14 cellular contexts compared by ENCODE assay signal in the genomic region with DNA sequence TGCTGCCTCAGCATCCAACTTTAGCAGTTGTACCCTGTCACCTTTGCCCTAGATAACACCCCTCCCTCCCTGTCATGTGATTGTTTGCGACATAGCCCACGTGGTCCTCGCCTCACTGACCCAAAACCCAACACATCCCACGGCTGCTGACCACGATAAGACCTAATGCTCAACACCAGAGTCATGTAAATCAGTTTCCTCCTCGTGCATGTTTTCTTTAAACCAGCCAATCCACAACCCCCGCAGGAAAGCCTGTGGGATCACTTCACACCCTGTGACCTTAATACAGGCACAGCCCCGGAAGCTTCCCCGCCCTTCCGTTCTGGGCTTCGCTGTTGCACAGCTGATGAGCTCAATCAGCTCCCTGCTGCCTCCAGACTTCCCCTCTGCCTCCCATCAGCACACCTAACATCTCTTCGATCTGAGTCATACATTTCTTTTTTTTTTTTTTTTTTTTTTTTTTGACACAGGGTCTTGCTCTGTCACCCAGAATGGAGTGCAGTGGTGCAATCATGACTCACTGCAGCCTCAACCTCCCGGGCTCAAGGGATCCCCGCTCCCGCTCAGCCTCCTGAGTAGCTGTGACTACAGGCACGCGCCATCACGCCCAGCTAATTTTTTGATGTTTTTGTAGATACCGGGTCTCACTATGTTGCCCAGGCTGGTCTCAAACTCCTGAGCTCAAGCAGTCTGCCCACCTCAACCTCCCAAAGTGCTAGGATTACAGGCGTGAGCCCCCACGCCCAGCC. TPM values are rescaled to one million over a fixed set of nuclear protein-coding genes. Genes with fewer than 3 reads are reported as not detected.
DNase-seq lines count a peak whose midpoint lies in the region; ATAC-seq and TF ChIP-seq lines count a peak whose summit lies in the region.
"Not testable (repeated sequence)": the region's sequence is repeated elsewhere in the genome, so short reads cannot be mapped to it uniquely, and the experiment has no call there.
"Had no signal": no experiment of that assay in that cellular context is flagged by ENCODE, and none has a peak within 500 bp of the region (broad histone marks: within the 10 kb centered on the region; RNA-seq: fewer than 3 reads in every experiment).

No MANE protein-coding gene starts in this region.

- H3K9me3 ChIP-seq in gastroesophageal sphincter = not testable (repeated sequence)

- not testable (repeated sequence) for H3K9me3 Mint-ChIP-seq in activated CD8-positive, alpha-beta T cell treated with anti-CD3 and anti-CD28 coated beads for 36 hours; naive thymus-derived CD8-positive, alpha-beta T cell

- not testable (repeated sequence) for H3K27me3 ChIP-seq in gastroesophageal sphincter

- not testable (repeated sequence) for H3K4me3 ChIP-seq in gastroesophageal sphincter

- not testable (repeated sequence) for H3K27ac ChIP-seq in gastroesophageal sphincter

- CTCF ChIA-PET in activated CD8-positive, alpha-beta T cell treated with anti-CD3 and anti-CD28 coated beads for 36 hours (lab: Charles Lee) = not testable (repeated sequence)

- not testable (repeated sequence) for TF ChIP-seq POLR2A in gastroesophageal sphincter (IDR thresholded peaks at IDR 0.05)

- POLR2A ChIA-PET in activated CD8-positive, alpha-beta T cell treated with anti-CD3 and anti-CD28 coated beads for 36 hours (lab: Charles Lee); naive thymus-derived CD8-positive, alpha-beta T cell (lab: Charles Lee): not testable (repeated sequence)

- H3K27ac Mint-ChIP-seq in activated CD8-positive, alpha-beta T cell treated with anti-CD3 and anti-CD28 coated beads for 36 hours; naive thymus-derived CD8-positive, alpha-beta T cell: not testable (repeated sequence)

- not testable (repeated sequence) for DNase-seq in activated CD8-positive, alpha-beta T cell treated with anti-CD3 and anti-CD28 coated beads for 36 hours; naive thymus-derived CD8-positive, alpha-beta T cell

- H3K27me3 Mint-ChIP-seq in activated CD8-positive, alpha-beta T cell treated with anti-CD3 and anti-CD28 coated beads for 36 hours; naive thymus-derived CD8-positive, alpha-beta T cell: not testable (repeated sequence)

- not testable (repeated sequence) for TF ChIP-seq CTCF in activated CD8-positive, alpha-beta T cell treated with anti-CD3 and anti-CD28 coated beads for 36 hours (IDR thresholded peaks at IDR 0.05); gastroesophageal sphincter (IDR thresholded peaks at IDR 0.05)

- not testable (repeated sequence) for TF ChIP-seq EP300 in gastroesophageal sphincter (IDR thresholded peaks at IDR 0.05)

- H3K4me3 Mint-ChIP-seq in activated CD8-positive, alpha-beta T cell treated with anti-CD3 and anti-CD28 coated beads for 36 hours; naive thymus-derived CD8-positive, alpha-beta T cell: not testable (repeated sequence)

- H3K36me3 Mint-ChIP-seq in activated CD8-positive, alpha-beta T cell treated with anti-CD3 and anti-CD28 coated beads for 36 hours (ENCODE audit: low read depth); naive thymus-derived CD8-positive, alpha-beta T cell: not testable (repeated sequence)

- WGBS in gastroesophageal sphincter (ENCODE audit: low coverage in 1 of 2), 2 donors = no CpG with 5 or more reads among the region's 21 CpGs

- not testable (repeated sequence) for H3K4me1 Mint-ChIP-seq in activated CD8-positive, alpha-beta T cell treated with anti-CD3 and anti-CD28 coated beads for 36 hours (ENCODE audit: low read depth); naive thymus-derived CD8-positive, alpha-beta T cell

- ATAC-seq in GM18909 (IDR thresholded peaks at IDR 0.05; ENCODE audit: poor library complexity, unreplicated experiment) (peak; percentile 51), GM21447 (IDR thresholded peaks at IDR 0.05; ENCODE audit: unreplicated experiment) (peak; percentile 85), HG02885 (IDR thresholded peaks at IDR 0.05; ENCODE audit: poor library complexity, unreplicated experiment) (peak; percentile 71), HG03565 (IDR thresholded peaks at IDR 0.05; ENCODE audit: unreplicated experiment) (peak; percentile 84), gastroesophageal sphincter (peak; percentile 82)
- peak; percentile 95 for ATAC-seq in activated CD8-positive, alpha-beta T cell treated with anti-CD3 and anti-CD28 coated beads for 36 hours
- peak; percentile 97 to 98 for ATAC-seq in naive thymus-derived CD8-positive, alpha-beta T cell

- H3K4me1 ChIP-seq in gastroesophageal sphincter = not testable (repeated sequence)

- H3K36me3 ChIP-seq in gastroesophageal sphincter = not testable (repeated sequence)

- intact Hi-C loops in activated CD8-positive, alpha-beta T cell treated with anti-CD3 and anti-CD28 coated beads for 36 hours (cut with micrococcal nuclease) = not testable (repeated sequence)

RNA-seq across cellular contexts. Expression of gene OPN1MW2, which starts 9.7 kb away (rescaled TPM):
- total RNA-seq in activated CD8-positive, alpha-beta T cell treated with anti-CD3 and anti-CD28 coated beads for 36 hours = not detected
- not detected for total RNA-seq in gastroesophageal sphincter
- not detected for total RNA-seq in naive thymus-derived CD8-positive, alpha-beta T cell
- polyA plus RNA-seq in naive thymus-derived CD8-positive, alpha-beta T cell = not detected
- total RNA-seq: activated naive CD8-positive, alpha-beta T cell treated with anti-CD3 and anti-CD28 coated beads for 36 hours; breast epithelium; dermis blood vessel endothelial cell; GM23248; liver; Peyer's patch; temporal lobe had no signal
- polyA plus RNA-seq: GM23248, liver had no signal

RNA-seq across cellular contexts. Expression of gene OPN1MW, which starts 27.4 kb away (rescaled TPM):
- total RNA-seq in activated CD8-positive, alpha-beta T cell treated with anti-CD3 and anti-CD28 coated beads for 36 hours = not detected
- not detected for total RNA-seq in gastroesophageal sphincter
- not detected for total RNA-seq in naive thymus-derived CD8-positive, alpha-beta T cell
- not detected for polyA plus RNA-seq in naive thymus-derived CD8-positive, alpha-beta T cell
- total RNA-seq: activated naive CD8-positive, alpha-beta T cell treated with anti-CD3 and anti-CD28 coated beads for 36 hours; breast epithelium; GM23248; liver; Peyer's patch; temporal lobe had no signal
- polyA plus RNA-seq: GM23248, liver had no signal

RNA-seq across cellular contexts. Expression of gene OPN1MW3, which starts 47.5 kb away (rescaled TPM):
- total RNA-seq in activated CD8-positive, alpha-beta T cell treated with anti-CD3 and anti-CD28 coated beads for 36 hours = not detected
- not detected for total RNA-seq in gastroesophageal sphincter
- not detected for total RNA-seq in naive thymus-derived CD8-positive, alpha-beta T cell
- not detected for polyA plus RNA-seq in naive thymus-derived CD8-positive, alpha-beta T cell
- total RNA-seq: activated naive CD8-positive, alpha-beta T cell treated with anti-CD3 and anti-CD28 coated beads for 36 hours; breast epithelium; dermis blood vessel endothelial cell; GM23248; liver; Peyer's patch; temporal lobe had no signal
- polyA plus RNA-seq: GM23248, liver had no signal
